In the genomic region with DNA sequence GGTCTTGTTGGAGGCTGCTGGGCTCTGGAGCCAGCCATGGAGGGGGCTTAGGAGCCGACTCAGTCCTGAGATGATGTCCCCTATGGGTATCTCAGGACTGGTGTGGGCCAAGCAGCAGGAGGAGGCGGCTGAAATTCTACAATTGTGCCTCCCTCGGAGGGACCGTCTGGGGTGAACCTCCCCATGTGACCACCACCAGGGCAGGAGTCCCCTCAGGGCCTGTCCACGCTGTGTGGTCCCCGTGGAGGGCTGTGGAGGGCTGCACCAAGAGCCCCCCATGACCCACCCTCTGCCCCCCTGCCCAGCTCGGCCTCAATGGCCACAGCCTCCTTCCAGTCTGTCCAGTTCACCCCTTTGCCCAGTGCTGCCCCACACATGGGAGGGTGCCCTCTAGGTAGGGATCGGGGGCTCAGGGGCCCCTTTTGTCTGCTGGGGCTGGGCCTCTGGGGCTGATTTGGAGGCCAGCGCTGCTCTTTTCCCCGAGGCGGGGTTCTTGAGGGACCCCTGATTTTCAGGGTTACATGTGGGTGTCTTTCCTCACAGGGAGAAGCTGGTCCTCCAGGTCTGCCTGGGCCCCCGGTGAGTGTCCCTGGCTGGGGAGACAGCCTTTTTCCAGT, we compare ENCODE assay signal across 1 cellular context.
TF ChIP-seq lines count a peak whose summit lies in the region.

No MANE protein-coding gene starts in this region.

TF ChIP-seq in HepG2, 621 proteins besides CTCF, POLR2A, EP300 and RAD21 (continued from another document):
- TF ChIP-seq, protein P1, sequence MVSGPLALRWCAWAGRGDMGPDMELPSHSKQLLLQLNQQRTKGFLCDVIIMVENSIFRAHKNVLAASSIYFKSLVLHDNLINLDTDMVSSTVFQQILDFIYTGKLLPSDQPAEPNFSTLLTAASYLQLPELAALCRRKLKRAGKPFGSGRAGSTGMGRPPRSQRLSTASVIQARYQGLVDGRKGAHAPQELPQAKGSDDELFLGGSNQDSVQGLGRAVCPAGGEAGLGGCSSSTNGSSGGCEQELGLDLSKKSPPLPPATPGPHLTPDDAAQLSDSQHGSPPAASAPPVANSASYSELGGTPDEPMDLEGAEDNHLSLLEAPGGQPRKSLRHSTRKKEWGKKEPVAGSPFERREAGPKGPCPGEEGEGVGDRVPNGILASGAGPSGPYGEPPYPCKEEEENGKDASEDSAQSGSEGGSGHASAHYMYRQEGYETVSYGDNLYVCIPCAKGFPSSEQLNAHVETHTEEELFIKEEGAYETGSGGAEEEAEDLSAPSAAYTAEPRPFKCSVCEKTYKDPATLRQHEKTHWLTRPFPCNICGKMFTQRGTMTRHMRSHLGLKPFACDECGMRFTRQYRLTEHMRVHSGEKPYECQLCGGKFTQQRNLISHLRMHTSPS (CRISPR knock-in tag; IDR thresholded peaks at IDR 0.05; ENCODE audit: low read depth) = peak; percentile 3; the same call in 1 of the 2 replicates
- TF ChIP-seq ZNF777 (CRISPR knock-in tag; IDR thresholded peaks at IDR 0.05) = peak; percentile 6; the same call in 1 of the 2 replicates
- no peak for TF ChIP-seq ZNF747 (CRISPR knock-in tag; IDR thresholded peaks at IDR 0.05; ENCODE audit: borderline replicate concordance)
- 0 out of 3 replicates have a peak, but pooled peaks have one; percentile 2 for TF ChIP-seq MXI1 (IDR thresholded peaks at IDR 0.05; ENCODE audit: borderline replicate concordance, low read depth, low read length)
- no peak for TF ChIP-seq SPEN (CRISPR knock-in tag; IDR thresholded peaks at IDR 0.05; ENCODE audit: low read depth)
- TF ChIP-seq, protein P2, sequence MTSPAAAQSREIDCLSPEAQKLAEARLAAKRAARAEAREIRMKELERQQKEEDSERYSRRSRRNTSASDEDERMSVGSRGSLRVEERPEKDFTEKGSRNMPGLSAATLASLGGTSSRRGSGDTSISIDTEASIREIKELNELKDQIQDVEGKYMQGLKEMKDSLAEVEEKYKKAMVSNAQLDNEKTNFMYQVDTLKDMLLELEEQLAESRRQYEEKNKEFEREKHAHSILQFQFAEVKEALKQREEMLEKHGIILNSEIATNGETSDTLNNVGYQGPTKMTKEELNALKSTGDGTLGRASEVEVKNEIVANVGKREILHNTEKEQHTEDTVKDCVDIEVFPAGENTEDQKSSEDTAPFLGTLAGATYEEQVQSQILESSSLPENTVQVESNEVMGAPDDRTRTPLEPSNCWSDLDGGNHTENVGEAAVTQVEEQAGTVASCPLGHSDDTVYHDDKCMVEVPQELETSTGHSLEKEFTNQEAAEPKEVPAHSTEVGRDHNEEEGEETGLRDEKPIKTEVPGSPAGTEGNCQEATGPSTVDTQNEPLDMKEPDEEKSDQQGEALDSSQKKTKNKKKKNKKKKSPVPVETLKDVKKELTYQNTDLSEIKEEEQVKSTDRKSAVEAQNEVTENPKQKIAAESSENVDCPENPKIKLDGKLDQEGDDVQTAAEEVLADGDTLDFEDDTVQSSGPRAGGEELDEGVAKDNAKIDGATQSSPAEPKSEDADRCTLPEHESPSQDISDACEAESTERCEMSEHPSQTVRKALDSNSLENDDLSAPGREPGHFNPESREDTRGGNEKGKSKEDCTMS (CRISPR knock-in tag; conservative IDR thresholded peaks at IDR 0.05) = no peak
- TF ChIP-seq PTBP1 (IDR thresholded peaks at IDR 0.05; ENCODE audit: low read depth, low read length, poor library complexity, severe bottlenecking) = peak; percentile 79
- TF ChIP-seq, protein P3, sequence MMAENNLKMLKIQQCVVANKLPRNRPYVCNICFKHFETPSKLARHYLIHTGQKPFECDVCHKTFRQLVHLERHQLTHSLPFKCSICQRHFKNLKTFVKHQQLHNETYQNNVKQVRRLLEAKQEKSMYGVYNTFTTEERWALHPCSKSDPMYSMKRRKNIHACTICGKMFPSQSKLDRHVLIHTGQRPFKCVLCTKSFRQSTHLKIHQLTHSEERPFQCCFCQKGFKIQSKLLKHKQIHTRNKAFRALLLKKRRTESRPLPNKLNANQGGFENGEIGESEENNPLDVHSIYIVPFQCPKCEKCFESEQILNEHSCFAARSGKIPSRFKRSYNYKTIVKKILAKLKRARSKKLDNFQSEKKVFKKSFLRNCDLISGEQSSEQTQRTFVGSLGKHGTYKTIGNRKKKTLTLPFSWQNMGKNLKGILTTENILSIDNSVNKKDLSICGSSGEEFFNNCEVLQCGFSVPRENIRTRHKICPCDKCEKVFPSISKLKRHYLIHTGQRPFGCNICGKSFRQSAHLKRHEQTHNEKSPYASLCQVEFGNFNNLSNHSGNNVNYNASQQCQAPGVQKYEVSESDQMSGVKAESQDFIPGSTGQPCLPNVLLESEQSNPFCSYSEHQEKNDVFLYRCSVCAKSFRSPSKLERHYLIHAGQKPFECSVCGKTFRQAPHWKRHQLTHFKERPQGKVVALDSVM (CRISPR knock-in tag; IDR thresholded peaks at IDR 0.05) = peak; percentile 69
- peak; percentile 16; the same call in 1 of the 2 replicates for TF ChIP-seq ZSCAN20 (CRISPR knock-in tag; IDR thresholded peaks at IDR 0.05; ENCODE audit: borderline replicate concordance)
- TF ChIP-seq SRSF1 (optimal IDR thresholded peaks at IDR 0.05; ENCODE audit: low read depth, low read length) = peak; percentile 94
- peak; percentile 72; the same call in 1 of the 2 replicates for TF ChIP-seq POLR2G (IDR thresholded peaks at IDR 0.05; ENCODE audit: low read depth, low read length)
- TF ChIP-seq PHB2 (IDR thresholded peaks at IDR 0.05; ENCODE audit: partially characterized antibody) = no peak
- no peak for TF ChIP-seq NFKBIZ (CRISPR knock-in tag; IDR thresholded peaks at IDR 0.05)
- TF ChIP-seq MBNL3 (CRISPR knock-in tag; conservative IDR thresholded peaks at IDR 0.05) = no peak
- TF ChIP-seq HES4 (CRISPR knock-in tag; IDR thresholded peaks at IDR 0.05; ENCODE audit: borderline replicate concordance) = peak; percentile 51; the same call in 1 of the 2 replicates
- 0 out of 2 replicates have a peak, but pooled peaks have one; percentile 8 for TF ChIP-seq ZNF776 (CRISPR knock-in tag; IDR thresholded peaks at IDR 0.05)
